ENCODE assay signal across 15 cellular contexts in genomic region chr13:110519046-110519445, GRCh38. TPM values are rescaled to one million over a fixed set of nuclear protein-coding genes. Genes with fewer than 3 reads are reported as not detected.
DNase-seq lines count a peak whose midpoint lies in the region; TF ChIP-seq lines count a peak whose summit lies in the region.
"Had no signal": no experiment of that assay in that cellular context is flagged by ENCODE, and none has a peak within 500 bp of the region (broad histone marks: within the 10 kb centered on the region; RNA-seq: fewer than 3 reads in every experiment).

No MANE protein-coding gene starts in this region.

- H3K9ac ChIP-seq in BLaER1 treated with 17β-estradiol and CSF1 and Interleukin-3, amounts not matched to agents 10 nM and 100 nM: peak overlapping the region in 6 of 11 experiments; percentile 78 to 90 (median 82); a peak in 8 of 22 replicates
- no peak overlapping the region for H3K9ac ChIP-seq in mesenchymal stem cell (ENCODE audit: low read length)
- H3K9ac ChIP-seq: GM23248 had no signal

- intact Hi-C loops in dendritic cell treated with granulocyte-macrophage colony-stimulating factor and Interleukin-4, amounts not matched to agents 40 ng/mL and 50 ng/mL, for 4 days (cut with micrococcal nuclease): no loop called here
- intact Hi-C loops in tibial artery (cut with DNase I; ENCODE audit: low total_unique reads): no loop called here

- no peak overlapping the region for H3K14ac ChIP-seq in mesenchymal stem cell (ENCODE audit: low read length in 2 of 2)

- peaks cover 87 to 100% (median 95%) of the 10 kb centered on the region in 10 experiments for H3K4me1 ChIP-seq in BLaER1 treated with 17β-estradiol and CSF1 and Interleukin-3, amounts not matched to agents 10 nM and 100 nM
- H3K4me1 ChIP-seq in mesenchymal stem cell (ENCODE audit: control insufficient read depth, insufficient read depth, low read depth, low read length): peaks cover 6% of the 10 kb centered on the region
- peaks cover 14 to 71% (median 58%) of the 10 kb centered on the region in 4 donors for H3K4me1 ChIP-seq in tibial artery

- H3K4me3 ChIP-seq in BLaER1 treated with 17β-estradiol and CSF1 and Interleukin-3, amounts not matched to agents 10 nM and 100 nM: no peak overlapping the region; a peak in 1 of 20 replicates
- no peak overlapping the region for H3K4me3 ChIP-seq in mesenchymal stem cell (ENCODE audit: insufficient read depth in 1 of 2, low read depth in 1 of 2, low read length in 2 of 2)
- H3K4me3 ChIP-seq in tibial artery: no peak overlapping the region
- H3K4me3 ChIP-seq: GM12878, GM23248 had no signal

- no peaks in the 10 kb centered on the region for H3K9me3 Mint-ChIP-seq in dendritic cell treated with granulocyte-macrophage colony-stimulating factor and Interleukin-4, amounts not matched to agents 40 ng/mL and 50 ng/mL, for 4 days
- H3K9me3 Mint-ChIP-seq: CD8-positive, alpha-beta memory T cell; IgD-negative memory B cell had no signal

- H2BK15ac ChIP-seq in mesenchymal stem cell (ENCODE audit: low read depth, poor library complexity, severe bottlenecking): no peak overlapping the region

- no peak for DNase-seq in mesenchymal stem cell
- no peak for DNase-seq in tibial artery
- DNase-seq in GM13977 (ENCODE audit: low spot score): no peak
- no peak for DNase-seq in CD1c-positive myeloid dendritic cell (ENCODE audit: extremely low spot score)
- no peak for DNase-seq in effector CD4-positive, alpha-beta T cell
- DNase-seq: 8988T; CD8-positive, alpha-beta memory T cell; DMS 273 treated with DMSO at 0.1 percent for 48 hours; GM23248; H7 had no signal

- peaks cover 0 to 83% (median 38%) of the 10 kb centered on the region in 11 experiments; a peak in 20 of 22 replicates for H3K36me3 ChIP-seq in BLaER1 treated with 17β-estradiol and CSF1 and Interleukin-3, amounts not matched to agents 10 nM and 100 nM
- H3K36me3 ChIP-seq in mesenchymal stem cell (ENCODE audit: control insufficient read depth in 1 of 2, insufficient read depth in 2 of 2, low read depth in 1 of 2, low read length in 2 of 2) (peaks cover 4 to 32% of the 10 kb centered on the region in 2 experiments), tibial artery (peaks cover 3 to 15% (median 3%) of the 10 kb centered on the region in 3 donors)

- no peak overlapping the region for H3K4me3 Mint-ChIP-seq in dendritic cell treated with granulocyte-macrophage colony-stimulating factor and Interleukin-4, amounts not matched to agents 40 ng/mL and 50 ng/mL, for 4 days
- H3K4me3 Mint-ChIP-seq: CD8-positive, alpha-beta memory T cell; IgD-negative memory B cell had no signal

- TF ChIP-seq CTCF in tibial artery (IDR thresholded peaks at IDR 0.05) (no peak), GM13977 (IDR thresholded peaks at IDR 0.05; ENCODE audit: extremely low read depth, insufficient read depth, missing control alignments) (no peak)

- peak overlapping the region; percentile 90 to 100 (median 97) for H3K4me2 ChIP-seq in BLaER1 treated with 17β-estradiol and CSF1 and Interleukin-3, amounts not matched to agents 10 nM and 100 nM
- no peak overlapping the region for H3K4me2 ChIP-seq in mesenchymal stem cell (ENCODE audit: low read length, poor library complexity, severe bottlenecking)

- H3K27ac Mint-ChIP-seq in dendritic cell treated with granulocyte-macrophage colony-stimulating factor and Interleukin-4, amounts not matched to agents 40 ng/mL and 50 ng/mL, for 4 days: peak overlapping the region; percentile 94
- H3K27ac Mint-ChIP-seq: CD8-positive, alpha-beta memory T cell had no signal

- no peak overlapping the region for H4K8ac ChIP-seq in mesenchymal stem cell (ENCODE audit: low read length)

- peak overlapping the region in 10 of 11 experiments; percentile 86 to 96 (median 93); a peak in 14 of 22 replicates for H3K27ac ChIP-seq in BLaER1 treated with 17β-estradiol and CSF1 and Interleukin-3, amounts not matched to agents 10 nM and 100 nM
- no peak overlapping the region for H3K27ac ChIP-seq in mesenchymal stem cell (ENCODE audit: low read length, poor library complexity, severe bottlenecking)
- peak overlapping the region; percentile 83 to 90 for H3K27ac ChIP-seq in tibial artery
- H3K27ac ChIP-seq: C4-2B, GM23248 had no signal

- H4K20me1 ChIP-seq in BLaER1 treated with 17β-estradiol and CSF1 and Interleukin-3, amounts not matched to agents 10 nM and 100 nM: peaks cover 0 to 4% (median 0%) of the 10 kb centered on the region in 11 experiments; a peak in 2 of 22 replicates

- H2AFZ ChIP-seq in mesenchymal stem cell (ENCODE audit: low read depth, low read length): no peak overlapping the region
- H2AFZ ChIP-seq: GM23248 had no signal

- H2BK120ac ChIP-seq in mesenchymal stem cell (ENCODE audit: low read depth, low read length): no peak overlapping the region

- peaks cover 0 to 18% (median 8%) of the 10 kb centered on the region in 11 experiments; a peak in 5 of 22 replicates for H3K9me3 ChIP-seq in BLaER1 treated with 17β-estradiol and CSF1 and Interleukin-3, amounts not matched to agents 10 nM and 100 nM (replicated peaks in 1 of 11)
- H3K9me3 ChIP-seq in mesenchymal stem cell (ENCODE audit: control insufficient read depth, low read length) (no peaks in the 10 kb centered on the region), tibial artery (no peaks in the 10 kb centered on the region)

- H3K23ac ChIP-seq in mesenchymal stem cell (ENCODE audit: low read length in 2 of 2): no peak overlapping the region

- H4K91ac ChIP-seq in mesenchymal stem cell (ENCODE audit: low read length): peak overlapping the region; percentile 43

- no peaks in the 10 kb centered on the region for H3K27me3 ChIP-seq in BLaER1 treated with 17β-estradiol and CSF1 and Interleukin-3, amounts not matched to agents 10 nM and 100 nM
- peaks cover 0 to 3% of the 10 kb centered on the region in 2 experiments for H3K27me3 ChIP-seq in mesenchymal stem cell (ENCODE audit: control insufficient read depth in 1 of 2, insufficient read depth in 1 of 2, low read length in 2 of 2)
- no peaks in the 10 kb centered on the region for H3K27me3 ChIP-seq in tibial artery

- in situ Hi-C loops in GM13977 (cut with MboI; ENCODE audit: low pct_unique_long_range_greater_than_20kb, low sequenced_read_pairs, unreplicated experiment): no loop called here

- H2AK5ac ChIP-seq in mesenchymal stem cell (ENCODE audit: low read length, severe bottlenecking): no peak overlapping the region

- H3K18ac ChIP-seq in mesenchymal stem cell (ENCODE audit: low read depth in 1 of 2, low read length in 2 of 2): no peak overlapping the region

- no peak overlapping the region for H2BK12ac ChIP-seq in mesenchymal stem cell (ENCODE audit: low read length in 2 of 2)

- peaks cover 66% of the 10 kb centered on the region for H3K4me1 Mint-ChIP-seq in dendritic cell treated with granulocyte-macrophage colony-stimulating factor and Interleukin-4, amounts not matched to agents 40 ng/mL and 50 ng/mL, for 4 days (ENCODE audit: low read depth)

- WGBS in mesenchymal stem cell: 90% methylated on average over 16 of the region's 16 CpGs

- H3K27me3 Mint-ChIP-seq in dendritic cell treated with granulocyte-macrophage colony-stimulating factor and Interleukin-4, amounts not matched to agents 40 ng/mL and 50 ng/mL, for 4 days: peaks cover 6% of the 10 kb centered on the region

- H3K4ac ChIP-seq in mesenchymal stem cell (ENCODE audit: low read depth in 1 of 2, low read length in 2 of 2): no peak overlapping the region

- no peak overlapping the region for H2BK5ac ChIP-seq in mesenchymal stem cell (ENCODE audit: low read depth, low read length, poor library complexity, severe bottlenecking)

- H3K36me3 Mint-ChIP-seq in dendritic cell treated with granulocyte-macrophage colony-stimulating factor and Interleukin-4, amounts not matched to agents 40 ng/mL and 50 ng/mL, for 4 days (ENCODE audit: low read depth): peaks cover 47% of the 10 kb centered on the region

- H3K79me1 ChIP-seq in mesenchymal stem cell (replicated peaks; ENCODE audit: low read length, poor library complexity, severe bottlenecking): no peaks in the 10 kb centered on the region

RNA-seq across cellular contexts. Expression of gene RAB20, which starts 42.5 kb away (rescaled TPM):
- polyA plus RNA-seq in mesenchymal stem cell (2013, experiment 1 of 2): 5.1 TPM
- 5.2 TPM for polyA plus RNA-seq in mesenchymal stem cell (2013, experiment 2 of 2)
